ENCODE assay signal across 12 cellular contexts in genomic region chr5:115571441-115571878, GRCh38. TPM values are rescaled to one million over a fixed set of nuclear protein-coding genes. Genes with fewer than 3 reads are reported as not detected.
DNase-seq lines count a peak whose midpoint lies in the region; ATAC-seq, FAIRE-seq and TF ChIP-seq lines count a peak whose summit lies in the region.
"Had no signal": no experiment of that assay in that cellular context is flagged by ENCODE, and none has a peak within 500 bp of the region (broad histone marks: within the 10 kb centered on the region; RNA-seq: fewer than 3 reads in every experiment).

No MANE protein-coding gene starts in this region.

- no peak for FAIRE-seq in RCC 7860 (lab: Jason Lieb, UNC)
- FAIRE-seq: A549 had no signal

- peak overlapping the region in 58 of 59 donors; percentile 26 to 94 (median 80) for H3K27ac ChIP-seq in dorsolateral prefrontal cortex
- peak overlapping the region; percentile 55 to 61 for H3K27ac ChIP-seq in testis
- H3K27ac ChIP-seq: A549 had no signal

- intact Hi-C loops in dorsolateral prefrontal cortex (cut with DNase I) = loop anchor here in 1 of 2 donors (2.0 kb wide), 1 partner anchor 27 kb away; the partner anchor contains the start of gene FEM1C
- intact Hi-C loops in testis (cut with DNase I; ENCODE audit: low total_unique reads) = no loop called here

- no peak for TF ChIP-seq POLR2A in testis (IDR thresholded peaks at IDR 0.05)

- no peaks in the 10 kb centered on the region for H3K27me3 ChIP-seq in dorsolateral prefrontal cortex
- H3K27me3 ChIP-seq in testis = no peaks in the 10 kb centered on the region

- 55 to 56% methylated on average over 5 of the region's 5 CpGs for WGBS in testis, 2 donors

- H3K4me3 ChIP-seq in dorsolateral prefrontal cortex = peak overlapping the region in 8 of 59 donors; percentile 0 to 27 (median 6)
- no peak overlapping the region for H3K4me3 ChIP-seq in testis
- H3K4me3 ChIP-seq: A549 had no signal

- ATAC-seq in HG03159 (IDR thresholded peaks at IDR 0.05; ENCODE audit: unreplicated experiment) = no peak

- no peaks in the 10 kb centered on the region for H3K9me3 ChIP-seq in testis
- H3K9me3 ChIP-seq: A549 had no signal

- TF ChIP-seq CTCF in dorsolateral prefrontal cortex (IDR thresholded peaks at IDR 0.05 in 54 of 56, conservative IDR thresholded peaks at IDR 0.05 in 2 of 56; ENCODE audit: low read depth in 1 of 56, partially characterized antibody in 56 of 56) = peak in 54 of 56 donors; percentile 13 to 68 (median 50)
- no peak for TF ChIP-seq CTCF in testis (IDR thresholded peaks at IDR 0.05)

- DNase-seq in NCI-H2196 (lab: John Stamatoyannopoulos, UW; ENCODE audit: unreplicated experiment) (peak; percentile 53), NCI-H2196 treated with DMSO at 0.1 percent for 48 hours (lab: John Stamatoyannopoulos, UW; ENCODE audit: unreplicated experiment) (no peak), dorsolateral prefrontal cortex (peak; percentile 35 to 89 (median 78)), left kidney (ENCODE audit: low read depth, low spot score) (peak; percentile 2), testis (peak; percentile 77), RCC 7860 (ENCODE audit: low spot score) (no peak)
- no peak for DNase-seq in activated effector memory CD4-positive, alpha-beta T cell treated with Interleukin-2 at 50 U/mL for 16 hours
- DNase-seq: activated T-cell treated with anti-CD3 and anti-CD28 coated beads for 4 hours, amniotic stem cell, NCI-H510A had no signal

- peaks cover 7% of the 10 kb centered on the region for H3K4me1 ChIP-seq in testis
- H3K4me1 ChIP-seq: A549 had no signal

- H3K36me3 ChIP-seq in testis (ENCODE audit: low read depth, missing control alignments) = no peaks in the 10 kb centered on the region

RNA-seq across cellular contexts. Expression of gene FEM1C, which starts 26.9 kb away (rescaled TPM):
- 10 to 100 TPM; 21.3 to 51.8 (median 33.7) TPM for total RNA-seq in dorsolateral prefrontal cortex
- total RNA-seq in testis = 10 to 100 TPM; 20.0 to 28.7 TPM
- 25.9 TPM for polyA plus RNA-seq in testis (ENCODE audit: insufficient read depth, low read depth, low replicate concordance)

RNA-seq across cellular contexts. Expression of gene TICAM2, which starts 30.8 kb away (rescaled TPM):
- 1 to 10 TPM; 2.5 to 9.2 (median 5.4) TPM for total RNA-seq in dorsolateral prefrontal cortex
- total RNA-seq in testis = under 1 TPM in 1 of 2 donors, not detected in 1; 0.68 TPM
- 1.1 TPM for polyA plus RNA-seq in testis (ENCODE audit: insufficient read depth, low read depth, low replicate concordance)

RNA-seq across cellular contexts. Expression of gene TMED7, which starts 54.4 kb away (rescaled TPM):
- 100 to 1,000 TPM in 2 of 120 experiments, 10 to 100 TPM in 118; 48.1 to 112 (median 68.4) TPM for total RNA-seq in dorsolateral prefrontal cortex
- 100 to 1,000 TPM in 1 of 2 donors, 10 to 100 TPM in 1; 89.3 to 119 TPM for total RNA-seq in testis
- 43.6 TPM for polyA plus RNA-seq in testis (ENCODE audit: insufficient read depth, low read depth, low replicate concordance)

Comparison
In these comparisons a context has a peak if more than half of its experiments do, and no peak if none do; other contexts are left out.
1. DNase-seq: peak in NCI-H2196 (single experiment), dorsolateral prefrontal cortex (10 of 10), left kidney (single experiment) and testis (single experiment); none in NCI-H2196 treated with DMSO at 0.1 percent for 48 hours (single experiment), RCC 7860 (single experiment) and activated effector memory CD4-positive, alpha-beta T cell treated with Interleukin-2 at 50 U/mL for 16 hours (single experiment).
2. CTCF ChIP-seq: peak in dorsolateral prefrontal cortex (54 of 56); none in testis (0 of 3).